ENCODE assay signal across 8 cellular contexts in genomic region chr4:17577660-17578481, GRCh38.
DNase-seq lines count a peak whose midpoint lies in the region; ATAC-seq lines count a peak whose summit lies in the region.

No MANE protein-coding gene starts in this region.

- ATAC-seq in GM19351 (IDR thresholded peaks at IDR 0.05; ENCODE audit: unreplicated experiment) (peak; percentile 20), HG03521 (IDR thresholded peaks at IDR 0.05; ENCODE audit: unreplicated experiment) (peak; percentile 5)

- no peaks in the 10 kb centered on the region for H3K27me3 ChIP-seq in BLaER1 treated with 17β-estradiol and CSF1 and Interleukin-3, amounts not matched to agents 10 nM and 100 nM

- peaks cover 0 to 45% (median 0%) of the 10 kb centered on the region in 11 experiments; a peak in 7 of 22 replicates for H4K20me1 ChIP-seq in BLaER1 treated with 17β-estradiol and CSF1 and Interleukin-3, amounts not matched to agents 10 nM and 100 nM

- peak overlapping the region; percentile 89 to 99 (median 95) for H3K4me2 ChIP-seq in BLaER1 treated with 17β-estradiol and CSF1 and Interleukin-3, amounts not matched to agents 10 nM and 100 nM

- DNase-seq in T-helper 9 cell (peak; percentile 19), cerebellar cortex (ENCODE audit: low spot score) (peak; percentile 38), left kidney (ENCODE audit: low read depth, low spot score) (peak; percentile 61), T1000 (lab: John Stamatoyannopoulos, UW) (no peak)
- DNase-seq in stimulated activated CD4-positive, alpha-beta T cell treated with anti-CD3 and anti-CD28 coated beads, Interleukin-4, amount 100 ng/mL, for 1 hour = peak; percentile 33

- H3K27ac ChIP-seq in BLaER1 treated with 17β-estradiol and CSF1 and Interleukin-3, amounts not matched to agents 10 nM and 100 nM = peak overlapping the region; percentile 89 to 98 (median 95)

- peaks cover 39 to 51% (median 44%) of the 10 kb centered on the region in 10 experiments for H3K4me1 ChIP-seq in BLaER1 treated with 17β-estradiol and CSF1 and Interleukin-3, amounts not matched to agents 10 nM and 100 nM

- peaks cover 31 to 38% (median 34%) of the 10 kb centered on the region in 11 experiments for H3K36me3 ChIP-seq in BLaER1 treated with 17β-estradiol and CSF1 and Interleukin-3, amounts not matched to agents 10 nM and 100 nM

- peak overlapping the region; percentile 87 to 98 (median 95) for H3K9ac ChIP-seq in BLaER1 treated with 17β-estradiol and CSF1 and Interleukin-3, amounts not matched to agents 10 nM and 100 nM

- no peaks in the 10 kb centered on the region for H3K9me3 ChIP-seq in BLaER1 treated with 17β-estradiol and CSF1 and Interleukin-3, amounts not matched to agents 10 nM and 100 nM (replicated peaks in 1 of 11)

- H3K4me3 ChIP-seq in BLaER1 treated with 17β-estradiol and CSF1 and Interleukin-3, amounts not matched to agents 10 nM and 100 nM = peak overlapping the region; percentile 75 to 91 (median 85)
